25 cellular contexts compared by ENCODE assay signal in the genomic region with DNA sequence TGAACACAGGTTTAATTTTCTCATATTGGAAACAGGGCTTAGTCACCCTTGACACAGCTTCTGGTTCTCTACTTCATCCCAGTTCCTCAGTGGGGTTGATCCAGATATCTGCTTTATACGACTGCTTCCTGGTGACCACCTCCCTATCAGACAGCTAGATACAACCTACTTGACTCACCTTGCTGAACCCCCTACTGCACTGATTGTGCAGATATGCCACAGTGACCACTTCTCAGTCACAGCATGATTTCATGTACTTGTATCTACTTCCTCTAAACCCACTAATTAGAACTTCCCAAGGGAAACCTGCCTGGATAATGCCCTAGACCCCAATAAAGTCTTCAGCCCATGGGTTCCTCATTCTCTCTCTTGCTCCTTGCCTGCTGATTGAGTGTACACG.
"Had no signal": no experiment of that assay in that cellular context is flagged by ENCODE, and none has a peak within 500 bp of the region (broad histone marks: within the 10 kb centered on the region; RNA-seq: fewer than 3 reads in every experiment).

No MANE protein-coding gene starts in this region.

- H3K4me3 Mint-ChIP-seq: activated T-helper 1 cell treated with anti-CD3 and anti-CD28 coated beads, Interleukin-12 subunit alpha, Interleukin-12 subunit beta, Interleukin-2, Interleukin-4 antibody, amounts not matched to agents 30 ng/mL and 10 ng/mL and 1 ng/mL, durations not matched to agents 14 hours and 24 hours and 36 hours; effector memory CD8-positive, alpha-beta T cell; natural killer cell treated with Interleukin-12 subunit alpha and Interleukin-12 subunit beta and Interleukin-15 and Interleukin-18, amount 100 ng/mL, for 72 hours; stimulated activated naive CD8-positive, alpha-beta T cell treated with anti-CD3 and anti-CD28 coated beads, Interleukin-15, Interleukin-2, amounts not matched to agents 100 ng/mL and 50 ng/mL, for 24 hours; T-helper 1 cell treated with Interleukin-12 subunit alpha and Interleukin-12 subunit beta and Interleukin-4 antibody, amounts not matched to agents 30 μg/mL and 1 μg/mL, for 36 hours had no signal

- ATAC-seq: activated naive CD4-positive, alpha-beta T cell treated with anti-CD3 and anti-CD28 coated beads, Interleukin-2, amount 50 U/mL, for 72 hours; effector memory CD8-positive, alpha-beta T cell; gastroesophageal sphincter; left cardiac atrium; natural killer cell treated with Interleukin-12 subunit alpha and Interleukin-12 subunit beta and Interleukin-15 and Interleukin-18, amount 100 ng/mL, for 72 hours; pancreas; psoas muscle; right cardiac atrium; upper lobe of right lung had no signal

- H3K27ac Mint-ChIP-seq: activated T-helper 1 cell treated with anti-CD3 and anti-CD28 coated beads, Interleukin-12 subunit alpha, Interleukin-12 subunit beta, Interleukin-2, Interleukin-4 antibody, amounts not matched to agents 30 ng/mL and 10 ng/mL and 1 ng/mL, durations not matched to agents 14 hours and 24 hours and 36 hours; effector memory CD8-positive, alpha-beta T cell; stimulated activated naive CD8-positive, alpha-beta T cell treated with anti-CD3 and anti-CD28 coated beads, Interleukin-15, Interleukin-2, amounts not matched to agents 100 ng/mL and 50 ng/mL, for 24 hours; T-helper 1 cell treated with Interleukin-12 subunit alpha and Interleukin-12 subunit beta and Interleukin-4 antibody, amounts not matched to agents 30 μg/mL and 1 μg/mL, for 36 hours had no signal

- H3K9me3 ChIP-seq: adrenal gland, colonic mucosa, pancreas, thyroid gland, upper lobe of right lung had no signal

- DNase-seq: activated CD4-positive, alpha-beta T cell treated with anti-CD3 and anti-CD28 coated beads for 4 hours; activated CD4-positive, alpha-beta T cell treated with anti-CD3 and anti-CD28 coated beads, Interleukin-2, amount 50 U/mL, for 48 hours; activated CD4-positive, CD25-positive, alpha-beta regulatory T cell; activated gamma-delta T cell treated with Interleukin-2 at 50 U/mL for 16 hours; adrenal gland; colonic mucosa; dorsolateral prefrontal cortex; effector memory CD8-positive, alpha-beta T cell; head of caudate nucleus; hypothalamus; left cardiac atrium; midbrain; pancreas; psoas muscle; right cardiac atrium; stimulated activated CD4-positive, alpha-beta T cell treated with anti-CD3 and anti-CD28 coated beads, Interleukin-4, amount 100 ng/mL, for 24 hours; substantia nigra; thyroid gland; upper lobe of right lung had no signal
